ENCODE assay signal across 1 cellular context in the genomic region with DNA sequence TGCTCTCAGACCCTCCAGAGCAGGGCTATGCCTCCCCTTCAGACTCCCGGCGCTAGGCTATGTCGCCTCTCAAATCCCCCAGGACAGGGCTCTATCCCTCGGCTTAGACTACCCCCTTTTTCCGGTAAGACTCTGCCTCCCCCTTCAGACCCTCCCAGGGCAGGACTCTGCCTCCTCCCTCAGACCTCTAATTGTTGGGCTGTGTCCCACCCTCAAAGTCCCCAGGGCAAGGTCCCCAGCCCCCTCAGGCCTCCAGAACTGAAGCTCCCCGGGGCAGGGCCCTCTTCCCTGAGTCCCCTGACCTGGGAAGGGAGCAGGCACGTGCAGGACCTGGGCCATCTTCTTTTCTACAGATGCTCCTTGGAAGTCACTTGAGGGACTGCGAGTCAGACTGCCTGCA.
TF ChIP-seq lines count a peak whose summit lies in the region.

No MANE protein-coding gene starts in this region.

TF ChIP-seq in liver, 16 proteins besides CTCF, POLR2A, EP300 and RAD21 (continued from another document):
- no peak for TF ChIP-seq REST (IDR thresholded peaks at IDR 0.05)
